ENCODE assay signal across 11 cellular contexts in genomic region chr5:1931590-1932138, GRCh38. TPM values are rescaled to one million over a fixed set of nuclear protein-coding genes. Genes with fewer than 3 reads are reported as not detected.
DNase-seq lines count a peak whose midpoint lies in the region; ATAC-seq, FAIRE-seq and TF ChIP-seq lines count a peak whose summit lies in the region.
"Had no signal": no experiment of that assay in that cellular context is flagged by ENCODE, and none has a peak within 500 bp of the region (broad histone marks: within the 10 kb centered on the region; RNA-seq: fewer than 3 reads in every experiment).

No MANE protein-coding gene starts in this region.

- H3K4me3 Mint-ChIP-seq in osteocyte (ENCODE audit: unreplicated experiment) (no peak overlapping the region), CD14-positive monocyte (peak overlapping the region in 1 of 2 donors; percentile 67)
- H3K4me3 Mint-ChIP-seq in CD8-positive, alpha-beta memory T cell: no peak overlapping the region
- H3K4me3 Mint-ChIP-seq: activated T-cell treated with anti-CD3 and anti-CD28 coated beads, Interleukin-2, amount 50 U/mL, for 4 hours had no signal

- H3K4me1 Mint-ChIP-seq in osteocyte (ENCODE audit: unreplicated experiment) (no peaks in the 10 kb centered on the region), CD14-positive monocyte (no peaks in the 10 kb centered on the region)
- H3K4me1 Mint-ChIP-seq in CD8-positive, alpha-beta memory T cell: peaks cover 0 to 3% (median 2%) of the 10 kb centered on the region in 3 donors

- ATAC-seq in K562 (peak; percentile 45; the same call in 2 of the 3 replicates), HG03571 (IDR thresholded peaks at IDR 0.05; ENCODE audit: unreplicated experiment) (no peak)

- H3K36me3 Mint-ChIP-seq in osteocyte (ENCODE audit: unreplicated experiment) (no peaks in the 10 kb centered on the region), CD14-positive monocyte (no peaks in the 10 kb centered on the region)
- H3K36me3 Mint-ChIP-seq in CD8-positive, alpha-beta memory T cell: no peaks in the 10 kb centered on the region

- H3K4me1 ChIP-seq in ACC112 (ENCODE audit: control insufficient read depth, insufficient read depth, low read length, unreplicated experiment): no peaks in the 10 kb centered on the region
- H3K4me1 ChIP-seq in K562 (replicated peaks in 1 of 2; ENCODE audit: control insufficient read depth in 2 of 2, insufficient read depth in 2 of 2, low read length in 2 of 2): peaks cover 0 to 15% of the 10 kb centered on the region in 2 experiments; a peak in 1 of 5 replicates
- H3K4me1 ChIP-seq in CD8-positive, alpha-beta memory T cell (ENCODE audit: insufficient read depth, low read length): no peaks in the 10 kb centered on the region

- intact Hi-C loops in K562 (cut with micrococcal nuclease): no loop called here
- intact Hi-C loops in CD14-positive monocyte (cut with micrococcal nuclease): no loop called here

- H3K79me2 ChIP-seq in ACC112 (ENCODE audit: control insufficient read depth, insufficient read depth, low read length, unreplicated experiment) (no peaks in the 10 kb centered on the region), K562 (ENCODE audit: control insufficient read depth, insufficient read depth, low read length) (no peaks in the 10 kb centered on the region)

- no peak for DNase-seq in K562 (ENCODE audit: extremely low read depth in 1 of 4, low spot score in 3 of 4)
- peak; percentile 81 for DNase-seq in osteocyte (ENCODE audit: extremely low spot score, unreplicated experiment)
- DNase-seq in NCI-H187 treated with DMSO at 0.1 percent for 48 hours (lab: John Stamatoyannopoulos, UW): no peak
- no peak for DNase-seq in CD14-positive monocyte (ENCODE audit: low spot score)
- no peak for DNase-seq in CD8-positive, alpha-beta memory T cell
- DNase-seq: activated T-cell treated with anti-CD3 and anti-CD28 coated beads, Interleukin-2, amount 50 U/mL, for 4 hours; T-helper 9 cell had no signal

- no peak for TF ChIP-seq POLR2A in K562 (conservative IDR thresholded peaks at IDR 0.05)

- no peak for TF ChIP-seq EP300 in K562 (IDR thresholded peaks at IDR 0.05; ENCODE audit: low read length)

- no peak for TF ChIP-seq RAD21 in K562 (CRISPR knock-in tag; conservative IDR thresholded peaks at IDR 0.05 in 1 of 2, IDR thresholded peaks at IDR 0.05 in 1 of 2)

- peaks cover 37% of the 10 kb centered on the region for H3K27me3 ChIP-seq in ACC112 (ENCODE audit: insufficient read depth, low read length)
- peaks cover 5 to 63% of the 10 kb centered on the region in 2 experiments for H3K27me3 ChIP-seq in K562 (ENCODE audit: control insufficient read depth in 2 of 2, insufficient read depth in 2 of 2, low read length in 2 of 2)
- H3K27me3 ChIP-seq in CD8-positive, alpha-beta memory T cell (ENCODE audit: insufficient read depth, low read length, poor library complexity, severe bottlenecking): no peaks in the 10 kb centered on the region

- CTCF ChIA-PET in K562 (lab: Yijun Ruan, JAX; ENCODE audit: low intra/inter-chr PET ratio): no interaction called here
- CTCF ChIA-PET in CD8-positive, alpha-beta memory T cell (lab: Charles Lee): no interaction called here

- POLR2A ChIA-PET in K562 (lab: Yijun Ruan, JAX): interaction anchor here (0.8 kb wide), 1 partner anchor 245 kb away, joined by 3 read pairs; no protein-coding TSS in a partner anchor
- POLR2A ChIA-PET in CD8-positive, alpha-beta memory T cell (lab: Charles Lee): no interaction called here

- H3K4me3 ChIP-seq in ACC112 (ENCODE audit: low read depth, low read length) (peak overlapping the region; percentile 65), K562 (no peak overlapping the region), iPS-11a (ENCODE audit: low read depth, low read length) (peak overlapping the region; percentile 52)
- H3K4me3 ChIP-seq in CD8-positive, alpha-beta memory T cell (ENCODE audit: low read length): no peak overlapping the region

- H3K36me3 ChIP-seq in ACC112 (ENCODE audit: insufficient read depth, low read length) (no peaks in the 10 kb centered on the region), K562 (ENCODE audit: control insufficient read depth, insufficient read depth, low read length) (no peaks in the 10 kb centered on the region; the same call in 2 of the 3 replicates)
- no peaks in the 10 kb centered on the region for H3K36me3 ChIP-seq in CD8-positive, alpha-beta memory T cell (ENCODE audit: insufficient read depth, low read length)
- H3K36me3 ChIP-seq: neutrophil had no signal

- WGBS in K562 (ENCODE audit: insufficient coverage, low coverage, missing lambda C conversion rate): 1% methylated on average over 28 of the region's 30 CpGs

- H4K20me1 ChIP-seq in K562 (replicated peaks; ENCODE audit: control insufficient read depth, insufficient read depth, low read length): no peaks in the 10 kb centered on the region; the same call in 1 of the 2 replicates

- no peaks in the 10 kb centered on the region for H3K9me1 ChIP-seq in K562 (ENCODE audit: control insufficient read depth, insufficient read depth, low read length)

- BruUV-seq in K562 (replicated peaks; lab: Mats Ljungman, UMichigan): no TSS peak

- TF ChIP-seq CTCF in K562 (IDR thresholded peaks at IDR 0.05 in 2 of 3, conservative IDR thresholded peaks at IDR 0.05 in 1 of 3; ENCODE audit: insufficient read depth in 2 of 3, low read depth in 1 of 3, low read length in 3 of 3): no peak
- no peak for TF ChIP-seq CTCF in osteocyte (IDR thresholded peaks at IDR 0.05)
- no peak for TF ChIP-seq CTCF in CD14-positive monocyte (IDR thresholded peaks at IDR 0.05)

- no peak for FAIRE-seq in K562 (lab: Jason Lieb, UNC)

- no peak overlapping the region for H3K4me2 ChIP-seq in K562 (ENCODE audit: insufficient read depth, low read length)

- H2AFZ ChIP-seq in ACC112 (ENCODE audit: low read length, unreplicated experiment): peak overlapping the region; percentile 25
- H2AFZ ChIP-seq in K562 (ENCODE audit: low read depth, low read length): no peak overlapping the region

- H3K27me3 Mint-ChIP-seq in osteocyte (ENCODE audit: unreplicated experiment): peaks cover 20% of the 10 kb centered on the region
- H3K27me3 Mint-ChIP-seq in CD14-positive monocyte (ENCODE audit: low read depth in 3 of 3): peaks cover 17 to 28% (median 26%) of the 10 kb centered on the region in 3 donors
- H3K27me3 Mint-ChIP-seq in CD8-positive, alpha-beta memory T cell: peaks cover 26 to 49% of the 10 kb centered on the region in 2 donors

- H3K27ac Mint-ChIP-seq in osteocyte (ENCODE audit: unreplicated experiment) (no peak overlapping the region), CD14-positive monocyte (no peak overlapping the region)
- no peak overlapping the region for H3K27ac Mint-ChIP-seq in CD8-positive, alpha-beta memory T cell

- peaks cover 8% of the 10 kb centered on the region; the same call in 1 of the 2 replicates for H3K9me3 ChIP-seq in K562 (replicated peaks; ENCODE audit: control insufficient read depth, insufficient read depth, low read depth, low read length)
- no peaks in the 10 kb centered on the region for H3K9me3 ChIP-seq in CD8-positive, alpha-beta memory T cell (ENCODE audit: low read length)
- H3K9me3 ChIP-seq: neutrophil had no signal

- in situ Hi-C loops in K562 (cut with MboI): no loop called here

- H3K27ac ChIP-seq in ACC112 (ENCODE audit: low read depth, low read length): no peak overlapping the region
- H3K27ac ChIP-seq in K562 (ENCODE audit: extremely low read depth, low read depth, low read length): no peak overlapping the region
- no peak overlapping the region for H3K27ac ChIP-seq in CD8-positive, alpha-beta memory T cell (ENCODE audit: low read depth, low read length)
- H3K27ac ChIP-seq: neutrophil had no signal

- H3K9me3 Mint-ChIP-seq in osteocyte (ENCODE audit: unreplicated experiment) (no peaks in the 10 kb centered on the region), CD14-positive monocyte (peaks cover 0 to 4% (median 0%) of the 10 kb centered on the region in 7 donors)
- no peaks in the 10 kb centered on the region for H3K9me3 Mint-ChIP-seq in CD8-positive, alpha-beta memory T cell
- H3K9me3 Mint-ChIP-seq: activated T-cell treated with anti-CD3 and anti-CD28 coated beads, Interleukin-2, amount 50 U/mL, for 4 hours had no signal

- no peak overlapping the region for H3K9ac ChIP-seq in K562 (ENCODE audit: insufficient read depth in 1 of 2, low read depth in 2 of 2, low read length in 2 of 2)

TF ChIP-seq in K562, 482 proteins besides CTCF, POLR2A, EP300 and RAD21 (continues in another document):
- no peak for TF ChIP-seq ZNF324 (CRISPR knock-in tag; IDR thresholded peaks at IDR 0.05)
- TF ChIP-seq PTTG1 (tag; IDR thresholded peaks at IDR 0.05; ENCODE audit: low read depth): no peak
- no peak for TF ChIP-seq ATF4 (CRISPR knock-in tag; IDR thresholded peaks at IDR 0.05)
- TF ChIP-seq ZNF507 (tag; conservative IDR thresholded peaks at IDR 0.05): no peak

RNA-seq across cellular contexts. Expression of gene IRX4, which starts 48.9 kb away (rescaled TPM):
- total RNA-seq in K562 (2011; cell fraction: chromatin; rRNA removed; ENCODE audit: low replicate concordance): 0.21 TPM in 1 of 2 replicates, not detected in the other
- not detected in 2 replicates for total RNA-seq in K562 (2011; cell fraction: nucleolus; rRNA removed)
- total RNA-seq in K562 (2011; cell fraction: nucleoplasm; rRNA removed): not detected in 2 replicates
- total RNA-seq in K562 (2014; rRNA removed) (not detected in 2 replicates), K562 (2014; rRNA removed; fragmentation: Illumina TruSeq; extraction: Trizol) (not detected in 2 replicates), K562 (2015; rRNA removed; fragmentation: Illumina TruSeq; extraction: Trizol) (not detected in 2 replicates), K562 (2021) (not detected in 2 replicates), osteocyte (not detected in 2 replicates)
- polyA plus RNA-seq in K562 (2011; rRNA removed) (not detected in 2 replicates), K562 (2014; fragmentation: Illumina TruSeq; extraction: Trizol) (not detected in 2 replicates), K562 (2014; fragmentation: Nextera tagmentation; extraction: Ambion mirVana) (not detected), K562 (2014; rRNA removed) (not detected in 2 replicates), CD14-positive monocyte (not detected)
- not detected in 2 replicates for polyA plus RNA-seq in K562 (2011; cell fraction: cytosol; rRNA removed)
- 0.10 TPM in 1 of 2 replicates, not detected in the other for polyA plus RNA-seq in K562 (2011; cell fraction: nucleus; rRNA removed)
- polyA plus RNA-seq in K562 (2012): 0.11 TPM in 1 of 2 replicates, not detected in the other
- not detected in 2 replicates for polyA minus RNA-seq in K562 (2011; rRNA and poly(A)+ RNA removed)
- not detected in 2 replicates for polyA minus RNA-seq in K562 (2011; cell fraction: cytosol; rRNA and poly(A)+ RNA removed)
- 0.11 TPM in 1 of 2 replicates, not detected in the other for polyA minus RNA-seq in K562 (2011; cell fraction: nucleus; rRNA and poly(A)+ RNA removed)
- not detected for total RNA-seq in CD8-positive, alpha-beta memory T cell
- not detected for polyA plus RNA-seq in CD8-positive, alpha-beta memory T cell
- total RNA-seq: activated T-cell treated with anti-CD3 and anti-CD28 coated beads, Interleukin-2, amount 50 U/mL, for 4 hours had no signal

Comparison
In these comparisons a context has a peak if more than half of its experiments do, and no peak if none do; other contexts are left out.
1. H3K4me3 ChIP-seq: peak in ACC112 (single experiment) and iPS-11a (single experiment); none in K562 (single experiment) and CD8-positive, alpha-beta memory T cell (single experiment).